Comparison of ENCODE assay signal across 17 cellular contexts in genomic region chr9:135136991-135137390, GRCh38. TPM values are rescaled to one million over a fixed set of nuclear protein-coding genes. Genes with fewer than 3 reads are reported as not detected.
DNase-seq lines count a peak whose midpoint lies in the region; ATAC-seq, FAIRE-seq and TF ChIP-seq lines count a peak whose summit lies in the region.
"Had no signal": no experiment of that assay in that cellular context is flagged by ENCODE, and none has a peak within 500 bp of the region (broad histone marks: within the 10 kb centered on the region; RNA-seq: fewer than 3 reads in every experiment).

No MANE protein-coding gene starts in this region.

- H3K4me1 ChIP-seq in A549 = peaks cover 15% of the 10 kb centered on the region; the same call in 2 of the 3 replicates
- no peaks in the 10 kb centered on the region for H3K4me1 ChIP-seq in GM23338 (ENCODE audit: insufficient read depth)
- peaks cover 9% of the 10 kb centered on the region for H3K4me1 ChIP-seq in mesendoderm (ENCODE audit: control insufficient read depth, low read depth, low read length)
- peaks cover 0 to 4% of the 10 kb centered on the region in 2 donors for H3K4me1 ChIP-seq in uterus
- peaks cover 0 to 6% of the 10 kb centered on the region in 2 donors for H3K4me1 ChIP-seq in thyroid gland

- H3K36me3 ChIP-seq in GM23338 (ENCODE audit: insufficient read depth) (no peaks in the 10 kb centered on the region), mesendoderm (ENCODE audit: control insufficient read depth, insufficient read depth, low read length) (no peaks in the 10 kb centered on the region), uterus (no peaks in the 10 kb centered on the region), thyroid gland (no peaks in the 10 kb centered on the region)

- H3K56ac ChIP-seq in mesendoderm (ENCODE audit: low read length) = peak overlapping the region; percentile 81

- H3K9ac ChIP-seq in mesendoderm (ENCODE audit: low read length) = peak overlapping the region; percentile 20

- H4K5ac ChIP-seq in mesendoderm (ENCODE audit: low read length) = peak overlapping the region; percentile 13

- POLR2A ChIA-PET in A549 (lab: Yijun Ruan, JAX) = no interaction called here

- H3K9me3 ChIP-seq in A549 (peaks cover 16% of the 10 kb centered on the region), uterus (no peaks in the 10 kb centered on the region), thyroid gland (no peaks in the 10 kb centered on the region)

- no peak for TF ChIP-seq CTCF in A549 (IDR thresholded peaks at IDR 0.05)
- TF ChIP-seq CTCF in GM23338 (conservative IDR thresholded peaks at IDR 0.05; ENCODE audit: low read depth in 2 of 2) = no peak
- no peak for TF ChIP-seq CTCF in brain (conservative IDR thresholded peaks at IDR 0.05)
- no peak for TF ChIP-seq CTCF in uterus (IDR thresholded peaks at IDR 0.05)
- no peak for TF ChIP-seq CTCF in thyroid gland (IDR thresholded peaks at IDR 0.05)

- ATAC-seq in A549 = no peak
- ATAC-seq in GM23338 = no peak; the same call in 1 of the 3 replicates
- no peak for ATAC-seq in HG02763 (IDR thresholded peaks at IDR 0.05; ENCODE audit: unreplicated experiment)

- peak overlapping the region; percentile 21 to 82; a peak in 5 of 6 replicates for H3K27ac ChIP-seq in A549
- no peak overlapping the region for H3K27ac ChIP-seq in GM23338 (ENCODE audit: low read depth)
- peak overlapping the region; percentile 91 for H3K27ac ChIP-seq in mesendoderm (ENCODE audit: low read depth, low read length)
- H3K27ac ChIP-seq in uterus = no peak overlapping the region
- H3K27ac ChIP-seq in thyroid gland = no peak overlapping the region

- H3K27me3 ChIP-seq in GM23338 (ENCODE audit: insufficient read depth) (no peaks in the 10 kb centered on the region), mesendoderm (ENCODE audit: insufficient read depth, low read length, poor library complexity) (no peaks in the 10 kb centered on the region), uterus (no peaks in the 10 kb centered on the region), thyroid gland (no peaks in the 10 kb centered on the region)

- H3K4me2 ChIP-seq in A549 = no peak overlapping the region
- H3K4me2 ChIP-seq in GM23338 = 0 out of 2 replicates have a peak overlapping the region, but pooled peaks have one; percentile 26
- H3K4me2 ChIP-seq in mesendoderm (ENCODE audit: low read length) = no peak overlapping the region

- peaks cover 10% of the 10 kb centered on the region for H3K4me1 Mint-ChIP-seq in GM23338
- H3K4me1 Mint-ChIP-seq in brain = peaks cover 61% of the 10 kb centered on the region
- H3K4me1 Mint-ChIP-seq: CD4-positive, alpha-beta memory T cell; IgD-negative memory B cell had no signal

- no peak for TF ChIP-seq EP300 in A549 (IDR thresholded peaks at IDR 0.05)

- intact Hi-C loops in uterus (cut with DNase I; ENCODE audit: low total_unique reads) (no loop called here), thyroid gland (cut with DNase I) (no loop called here)

- H3K27me3 Mint-ChIP-seq in GM23338 (ENCODE audit: insufficient read depth, low read depth, poor library complexity) (peaks cover 11% of the 10 kb centered on the region), brain (peaks cover 9% of the 10 kb centered on the region)

- no peak overlapping the region for H4K8ac ChIP-seq in mesendoderm (ENCODE audit: low read depth, low read length)

- TF ChIP-seq RAD21 in A549 (conservative IDR thresholded peaks at IDR 0.05 in 1 of 2, IDR thresholded peaks at IDR 0.05 in 1 of 2) = no peak

- H3K4me3 Mint-ChIP-seq in GM23338 = no peak overlapping the region
- peak overlapping the region in 2 of 5 experiments; percentile 22 to 33 for H3K4me3 Mint-ChIP-seq in brain
- H3K4me3 Mint-ChIP-seq: CD4-positive, alpha-beta memory T cell; IgD-negative memory B cell had no signal

- CTCF ChIA-PET in A549 (lab: Yijun Ruan, JAX) = interaction anchor here (1.3 to 1.4 kb wide), 2 partner anchors 16 to 50 kb away, joined by 4 read pairs; partner anchors contain the start of gene OLFM1

- H3K36me3 Mint-ChIP-seq in GM23338 (ENCODE audit: low read depth) (peaks cover 13% of the 10 kb centered on the region; the same call in 2 of the 3 replicates), brain (no peaks in the 10 kb centered on the region)
- H3K36me3 Mint-ChIP-seq: CD4-positive, alpha-beta memory T cell had no signal

- no peak for DNase-seq in A549 (ENCODE audit: low read depth in 1 of 2, low spot score in 1 of 2)
- DNase-seq in GM23338 (ENCODE audit: low spot score) = no peak
- DNase-seq in mesendoderm = peak; percentile 47
- no peak for DNase-seq in uterus
- no peak for DNase-seq in thyroid gland
- DNase-seq in glomerular visceral epithelial cell (ENCODE audit: extremely low spot score) = no peak
- DNase-seq: ACHN; CD4-positive, alpha-beta memory T cell; NCI-H1417 treated with DMSO at 0.1 percent for 48 hours; NCI-H2081 treated with DMSO at 0.1 percent for 48 hours; NCI-H2227 treated with DMSO at 0.1 percent for 48 hours; NCI-H524 treated with DMSO at 0.1 percent for 48 hours; OCI-M1 had no signal

- peaks cover 19% of the 10 kb centered on the region for H3K9me3 Mint-ChIP-seq in GM23338
- peaks cover 4 to 24% (median 14%) of the 10 kb centered on the region in 5 experiments for H3K9me3 Mint-ChIP-seq in brain

- peak overlapping the region; percentile 88 for H2BK5ac ChIP-seq in mesendoderm (ENCODE audit: low read length)

- no peaks in the 10 kb centered on the region for H3K79me2 ChIP-seq in GM23338 (replicated peaks; ENCODE audit: insufficient read depth)
- no peaks in the 10 kb centered on the region for H3K79me2 ChIP-seq in mesendoderm (ENCODE audit: control insufficient read depth, insufficient read depth, low read length)

- H3K9me2 ChIP-seq in GM23338 (ENCODE audit: insufficient read depth) = 0 out of 2 replicates have a peak, but pooled peaks cover 2% of the 10 kb centered on the region

- H3K27ac Mint-ChIP-seq in GM23338 (peak overlapping the region; percentile 75), brain (peak overlapping the region; percentile 29 to 97 (median 67))
- H3K27ac Mint-ChIP-seq: CD4-positive, alpha-beta memory T cell; IgD-negative memory B cell had no signal

- no peak for FAIRE-seq in A549 (lab: Jason Lieb, UNC)

- no peak overlapping the region for H2AFZ ChIP-seq in GM23338

- no peak overlapping the region for H2BK15ac ChIP-seq in mesendoderm (replicated peaks; ENCODE audit: low read depth)

- H3K4ac ChIP-seq in mesendoderm (ENCODE audit: low read depth, low read length) = peak overlapping the region; percentile 76

- H3K23ac ChIP-seq in mesendoderm (ENCODE audit: low read length) = no peak overlapping the region

- no peaks in the 10 kb centered on the region for H3K79me1 ChIP-seq in mesendoderm (ENCODE audit: low read length)

- H2AK5ac ChIP-seq in mesendoderm (ENCODE audit: low read length) = peak overlapping the region; percentile 55

- peak overlapping the region; percentile 17 for H2BK120ac ChIP-seq in mesendoderm (ENCODE audit: low read depth, low read length)

- H3K4me3 ChIP-seq in A549 (no peak overlapping the region), GM23338 (no peak overlapping the region), mesendoderm (ENCODE audit: low read length) (no peak overlapping the region), uterus (no peak overlapping the region), thyroid gland (replicated peaks in 1 of 3) (no peak overlapping the region)

- no peaks in the 10 kb centered on the region for H3F3A ChIP-seq in GM23338 (replicated peaks; ENCODE audit: low read depth)

- TF ChIP-seq POLR2A in A549 (IDR thresholded peaks at IDR 0.05; ENCODE audit: low read length) = no peak
- no peak for TF ChIP-seq POLR2A in uterus (IDR thresholded peaks at IDR 0.05)
- TF ChIP-seq POLR2A in thyroid gland (IDR thresholded peaks at IDR 0.05) = no peak

- 75% methylated on average over 9 of the region's 9 CpGs for WGBS in A549 (ENCODE audit: missing lambda C conversion rate)
- no CpG with 5 or more reads among the region's 9 CpGs for WGBS in mesendoderm (ENCODE audit: extremely low coverage, insufficient coverage, low lambda C conversion rate)
- WGBS in thyroid gland, 2 donors = 50 to 55% methylated on average over 8 to 9 of the region's 9 CpGs

- peak overlapping the region; percentile 62 for H3K18ac ChIP-seq in mesendoderm (ENCODE audit: low read length)

- no peaks in the 10 kb centered on the region for H4K20me1 ChIP-seq in GM23338 (replicated peaks; ENCODE audit: insufficient read depth)

TF ChIP-seq in A549, 52 proteins besides CTCF, POLR2A, EP300 and RAD21:
- TF ChIP-seq E2F6 (IDR thresholded peaks at IDR 0.05; ENCODE audit: borderline replicate concordance, low read depth) (no peak), KDM5A (IDR thresholded peaks at IDR 0.05) (no peak), FOXS1 (CRISPR knock-in tag; IDR thresholded peaks at IDR 0.05) (no peak), CBX2 (IDR thresholded peaks at IDR 0.05; ENCODE audit: borderline replicate concordance, low read depth) (no peak)

RNA-seq across cellular contexts. Expression of gene OLFM1, which starts 49.5 kb away (rescaled TPM):
- 2.7 and 3.6 TPM in 2 replicates for polyA plus RNA-seq in A549 (2011; rRNA removed)
- polyA plus RNA-seq in A549 (2012; cell fraction: cytosol; rRNA removed) = 3.2 and 4.3 TPM in 2 replicates
- 3.4 and 3.8 TPM in 2 replicates for polyA plus RNA-seq in A549 (2012; cell fraction: nucleus; rRNA removed)
- 8.0 to 11.4 TPM (median 10.5 TPM) in 3 replicates for polyA plus RNA-seq in A549 (2017; fragmentation: RNase III; extraction: RNeasy Plus Mini Kit Qiagen cat#74134 plus additional on column Dnase treatment)
- polyA minus RNA-seq in A549 (2011; rRNA and poly(A)+ RNA removed) = 1.8 and 2.0 TPM in 2 replicates
- total RNA-seq in GM23338 (2014; rRNA removed; shearing (Covaris generic)) = 30.4 and 40.1 TPM in 2 replicates
- polyA plus RNA-seq in GM23338 (2016; fragmentation: Nextera tagmentation; extraction: Ambion mirVana) = 20.6 and 24.5 TPM in 2 replicates
- 202 TPM for polyA plus RNA-seq in brain (ENCODE audit: insufficient read depth, low read depth, low replicate concordance)
- 14.7 TPM for polyA plus RNA-seq in mesendoderm (2013, experiment 1 of 2)
- polyA plus RNA-seq in mesendoderm (2013, experiment 2 of 2) = 15.0 TPM
- 10 to 100 TPM in 3 of 4 donors, 1 to 10 TPM in 1; 8.5 to 73.9 (median 19.1) TPM for total RNA-seq in uterus
- 10 to 100 TPM in 3 of 4 donors, 1 to 10 TPM in 1; 7.2 to 25.8 (median 17.4) TPM for total RNA-seq in thyroid gland
- total RNA-seq: CD4-positive, alpha-beta memory T cell; LHCN-M2 had no signal
- polyA plus RNA-seq: CD4-positive, alpha-beta memory T cell had no signal

Comparison
In these comparisons a context has a peak if more than half of its experiments do, and no peak if none do; other contexts are left out.
1. H3K27ac ChIP-seq: peak in A549 (2 of 2) and mesendoderm (single experiment); none in GM23338 (single experiment), uterus (0 of 2) and thyroid gland (0 of 3).